ENCODE assay signal across 22 cellular contexts in the genomic region with DNA sequence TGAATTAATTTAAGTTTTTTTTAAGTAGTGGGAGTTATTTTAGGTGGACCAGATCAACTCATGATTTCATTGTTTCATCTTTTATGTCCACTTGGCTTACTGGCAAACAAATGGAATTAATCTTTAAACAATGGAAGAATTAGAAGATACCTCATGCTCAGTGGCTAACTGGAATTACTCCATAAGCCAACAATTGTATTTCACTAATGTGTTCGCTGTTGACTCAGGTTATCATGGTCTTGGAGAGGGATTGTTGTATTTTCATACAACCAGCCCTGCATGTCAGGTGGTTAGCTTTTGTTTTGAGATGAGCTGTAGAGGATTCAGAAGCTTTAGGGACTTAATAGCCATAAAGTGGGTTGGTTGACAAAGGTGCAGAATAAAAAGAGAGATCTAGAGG.
"Had no signal": no experiment of that assay in that cellular context is flagged by ENCODE, and none has a peak within 500 bp of the region (broad histone marks: within the 10 kb centered on the region; RNA-seq: fewer than 3 reads in every experiment).

No MANE protein-coding gene starts in this region.

- H3K27me3 ChIP-seq: adrenal gland, body of pancreas, neutrophil, testis, transverse colon had no signal

- H3K27ac ChIP-seq: adrenal gland, body of pancreas, neutrophil, skin epidermis, testis, transverse colon had no signal

- H3K4me1 ChIP-seq: testis had no signal

- ATAC-seq: activated naive CD4-positive, alpha-beta T cell treated with anti-CD3 and anti-CD28 coated beads, Interleukin-2, amount 50 U/mL, for 72 hours; activated T-cell treated with anti-CD3 and anti-CD28 coated beads, Interleukin-2, amount 50 U/mL, for 72 hours; body of pancreas; left cardiac atrium; sciatic nerve; stimulated activated naive CD8-positive, alpha-beta T cell treated with anti-CD3 and anti-CD28 coated beads, Interleukin-15, Interleukin-2, amounts not matched to agents 100 U/mL and 50 U/mL, for 24 hours had no signal

- H3K4me3 ChIP-seq: adrenal gland, body of pancreas, skin epidermis, testis, transverse colon had no signal

- DNase-seq: activated B cell treated with CpG ODN at 0.5 μM for 24 hours; activated CD4-positive, alpha-beta T cell treated with anti-CD3 and anti-CD28 coated beads, Interleukin-2, amount 50 U/mL, for 1 hour; activated naive CD4-positive, alpha-beta T cell; activated T-cell treated with anti-CD3 and anti-CD28 coated beads for 4 hours; activated T-cell treated with anti-CD3 and anti-CD28 coated beads, Interleukin-2, amount 50 U/mL, for 72 hours; adrenal gland; aorta; body of pancreas; dermis blood vessel endothelial cell; effector CD4-positive, alpha-beta T cell; left cardiac atrium; left ventricle myocardium superior; retina; stimulated activated CD4-positive, alpha-beta T cell treated with anti-CD3 and anti-CD28 coated beads, Interleukin-12 subunit alpha, Interleukin-12 subunit beta, amount 100 ng/mL, for 4 hours; stimulated activated CD4-positive, alpha-beta T cell treated with anti-CD3 and anti-CD28 coated beads, Interleukin-4, amount 100 ng/mL, for 1 hour; stimulated activated naive CD8-positive, alpha-beta T cell treated with anti-CD3 and anti-CD28 coated beads, Interleukin-15, Interleukin-2, amounts not matched to agents 100 U/mL and 50 U/mL, for 24 hours; testis; transverse colon had no signal

- H3K36me3 ChIP-seq: adrenal gland, neutrophil, transverse colon had no signal

- H3K9me3 ChIP-seq: adrenal gland, body of pancreas, neutrophil, testis, transverse colon had no signal
